Comparison of ENCODE assay signal across 19 cellular contexts in genomic region chr3:8278448-8278847, GRCh38.
DNase-seq lines count a peak whose midpoint lies in the region; ATAC-seq, FAIRE-seq and TF ChIP-seq lines count a peak whose summit lies in the region.
"Had no signal": no experiment of that assay in that cellular context is flagged by ENCODE, and none has a peak within 500 bp of the region (broad histone marks: within the 10 kb centered on the region; RNA-seq: fewer than 3 reads in every experiment).

No MANE protein-coding gene starts in this region.

- H3K4me1 Mint-ChIP-seq in stimulated activated memory B cell treated with anti-CD40 and anti-IgM and Interleukin-4, amounts not matched to agents 10 μg/mL and 1 μg/mL and 100 μg/mL, for 72 hours, result no peaks in the 10 kb centered on the region
- H3K4me1 Mint-ChIP-seq in activated T-cell treated with anti-CD3 and anti-CD28 coated beads, Interleukin-2, amount 50 U/mL, for 24 hours (ENCODE audit: low read depth), result no peaks in the 10 kb centered on the region
- H3K4me1 Mint-ChIP-seq: activated B cell treated with CpG ODN at 0.5 μM for 24 hours, B cell had no signal

- no peaks in the 10 kb centered on the region for H3K9me3 Mint-ChIP-seq in stimulated activated memory B cell treated with anti-CD40 and anti-IgM and Interleukin-4, amounts not matched to agents 10 μg/mL and 1 μg/mL and 100 μg/mL, for 72 hours
- H3K9me3 Mint-ChIP-seq in activated T-cell treated with anti-CD3 and anti-CD28 coated beads, Interleukin-2, amount 50 U/mL, for 24 hours, result no peaks in the 10 kb centered on the region
- H3K9me3 Mint-ChIP-seq: activated B cell treated with CpG ODN at 0.5 μM for 24 hours had no signal

- no peak overlapping the region for H3K4me3 Mint-ChIP-seq in stimulated activated memory B cell treated with anti-CD40 and anti-IgM and Interleukin-4, amounts not matched to agents 10 μg/mL and 1 μg/mL and 100 μg/mL, for 72 hours
- no peak overlapping the region for H3K4me3 Mint-ChIP-seq in activated T-cell treated with anti-CD3 and anti-CD28 coated beads, Interleukin-2, amount 50 U/mL, for 24 hours
- H3K4me3 Mint-ChIP-seq: activated B cell treated with CpG ODN at 0.5 μM for 24 hours, B cell had no signal

- no peaks in the 10 kb centered on the region for H3K4me1 ChIP-seq in keratinocyte (ENCODE audit: control insufficient read depth, extremely low read depth, insufficient read depth, low read length)
- H3K4me1 ChIP-seq: pancreas had no signal

- no peaks in the 10 kb centered on the region for H3K36me3 Mint-ChIP-seq in stimulated activated memory B cell treated with anti-CD40 and anti-IgM and Interleukin-4, amounts not matched to agents 10 μg/mL and 1 μg/mL and 100 μg/mL, for 72 hours
- no peaks in the 10 kb centered on the region for H3K36me3 Mint-ChIP-seq in activated T-cell treated with anti-CD3 and anti-CD28 coated beads, Interleukin-2, amount 50 U/mL, for 24 hours (ENCODE audit: low read depth)

- peak; percentile 6; the same call in 1 of the 2 replicates for TF ChIP-seq CTCF in LNCaP clone FGC (IDR thresholded peaks at IDR 0.05; ENCODE audit: control insufficient read depth, extremely low read depth, insufficient read depth)
- peak in 2 of 3 experiments; percentile 4 to 29 for TF ChIP-seq CTCF in keratinocyte (optimal IDR thresholded peaks at IDR 0.05 in 1 of 3, IDR thresholded peaks at IDR 0.05 in 1 of 3, conservative IDR thresholded peaks at IDR 0.05 in 1 of 3; ENCODE audit: extremely low read depth in 1 of 3, insufficient read depth in 2 of 3, low read length in 3 of 3)

- no peaks in the 10 kb centered on the region for H3K36me3 ChIP-seq in keratinocyte (ENCODE audit: control insufficient read depth in 2 of 2, extremely low read depth in 1 of 2, insufficient read depth in 2 of 2, low read length in 2 of 2)
- H3K36me3 ChIP-seq: pancreas had no signal

- H3K27ac Mint-ChIP-seq in stimulated activated memory B cell treated with anti-CD40 and anti-IgM and Interleukin-4, amounts not matched to agents 10 μg/mL and 1 μg/mL and 100 μg/mL, for 72 hours, result no peak overlapping the region
- no peak overlapping the region for H3K27ac Mint-ChIP-seq in activated T-cell treated with anti-CD3 and anti-CD28 coated beads, Interleukin-2, amount 50 U/mL, for 24 hours
- H3K27ac Mint-ChIP-seq: activated B cell treated with CpG ODN at 0.5 μM for 24 hours, B cell had no signal

- H3K4me3 ChIP-seq in LNCaP clone FGC (ENCODE audit: low read depth, low read length) (no peak overlapping the region), keratinocyte (ENCODE audit: control insufficient read depth in 2 of 3, extremely low read depth in 1 of 3, insufficient read depth in 2 of 3, low read depth in 1 of 3, low read length in 3 of 3) (no peak overlapping the region)
- H3K4me3 ChIP-seq: pancreas had no signal

- no peak overlapping the region for H3K9ac ChIP-seq in keratinocyte (ENCODE audit: control insufficient read depth, extremely low read depth, insufficient read depth, low read length)

- no peaks in the 10 kb centered on the region for H3K27me3 ChIP-seq in keratinocyte (ENCODE audit: control insufficient read depth, extremely low read depth, insufficient read depth, low read length)
- H3K27me3 ChIP-seq: pancreas had no signal

- H3K9me3 ChIP-seq in keratinocyte (ENCODE audit: control insufficient read depth, low read depth, low read length), result no peaks in the 10 kb centered on the region
- H3K9me3 ChIP-seq: pancreas had no signal

- DNase-seq in GM03348 (ENCODE audit: low spot score) (peak; percentile 6), LNCaP clone FGC (ENCODE audit: low read depth) (no peak), UCSD-AML1 (lab: John Stamatoyannopoulos, UW; ENCODE audit: unreplicated experiment) (peak; percentile 9), keratinocyte (ENCODE audit: low read depth, low spot score) (no peak), CD1c-positive myeloid dendritic cell (ENCODE audit: extremely low spot score) (no peak), cerebellar cortex (ENCODE audit: low spot score) (no peak)
- DNase-seq in activated T-cell treated with anti-CD3 and anti-CD28 coated beads, Interleukin-2, amount 50 U/mL, for 24 hours, result no peak
- DNase-seq: activated B cell treated with CpG ODN at 0.5 μM for 24 hours; activated effector memory CD4-positive, alpha-beta T cell treated with Interleukin-2 at 50 U/mL for 16 hours; central memory CD4-positive, alpha-beta T cell; foreskin melanocyte; GOT3; NCI-H1105; NCI-H2107; pancreas; stimulated activated CD4-positive, alpha-beta T cell treated with anti-CD3 and anti-CD28 coated beads, Interleukin-4, amount 100 ng/mL, for 24 hours had no signal

- no peak overlapping the region for H3K4me2 ChIP-seq in keratinocyte (ENCODE audit: control insufficient read depth, extremely low read depth, insufficient read depth, low read depth, low read length)

- dilution Hi-C loops in keratinocyte (cut with MboI; ENCODE audit: extremely low pct_ligation_motif_present, low sequenced_read_pairs), result no loop called here

- no peak for ATAC-seq in stimulated activated memory B cell treated with anti-CD40 and anti-IgM and Interleukin-4, amounts not matched to agents 10 μg/mL and 1 μg/mL and 100 μg/mL, for 72 hours
- ATAC-seq: pancreas had no signal

- H4K20me1 ChIP-seq in keratinocyte (ENCODE audit: control insufficient read depth, extremely low read depth, insufficient read depth, low read length), result no peaks in the 10 kb centered on the region

- no peak for FAIRE-seq in keratinocyte (lab: Jason Lieb, UNC)
- FAIRE-seq: endometrium, pancreas had no signal

- no peaks in the 10 kb centered on the region for H3K27me3 Mint-ChIP-seq in stimulated activated memory B cell treated with anti-CD40 and anti-IgM and Interleukin-4, amounts not matched to agents 10 μg/mL and 1 μg/mL and 100 μg/mL, for 72 hours
- H3K27me3 Mint-ChIP-seq in activated T-cell treated with anti-CD3 and anti-CD28 coated beads, Interleukin-2, amount 50 U/mL, for 24 hours, result no peaks in the 10 kb centered on the region
- H3K27me3 Mint-ChIP-seq: activated B cell treated with CpG ODN at 0.5 μM for 24 hours had no signal

- no peaks in the 10 kb centered on the region for H3K9me1 ChIP-seq in keratinocyte (ENCODE audit: control insufficient read depth, extremely low read depth, insufficient read depth, low read length)

- H3K79me2 ChIP-seq in keratinocyte (ENCODE audit: control insufficient read depth, insufficient read depth, low read length), result no peaks in the 10 kb centered on the region

- H2AFZ ChIP-seq in keratinocyte (ENCODE audit: control insufficient read depth, low read length), result no peak overlapping the region

- H3K27ac ChIP-seq in keratinocyte (ENCODE audit: control insufficient read depth, insufficient read depth, low read length), result no peak overlapping the region
- H3K27ac ChIP-seq: pancreas had no signal

Comparison
In these comparisons a context has a peak if more than half of its experiments do, and no peak if none do; other contexts are left out.
1. DNase-seq: peak in GM03348 (single experiment) and UCSD-AML1 (single experiment); none in LNCaP clone FGC (single experiment), keratinocyte (single experiment), CD1c-positive myeloid dendritic cell (single experiment), activated T-cell treated with anti-CD3 and anti-CD28 coated beads, Interleukin-2, amount 50 U/mL, for 24 hours (single experiment) and cerebellar cortex (single experiment).